1 cellular context compared by ENCODE assay signal in the genomic region with DNA sequence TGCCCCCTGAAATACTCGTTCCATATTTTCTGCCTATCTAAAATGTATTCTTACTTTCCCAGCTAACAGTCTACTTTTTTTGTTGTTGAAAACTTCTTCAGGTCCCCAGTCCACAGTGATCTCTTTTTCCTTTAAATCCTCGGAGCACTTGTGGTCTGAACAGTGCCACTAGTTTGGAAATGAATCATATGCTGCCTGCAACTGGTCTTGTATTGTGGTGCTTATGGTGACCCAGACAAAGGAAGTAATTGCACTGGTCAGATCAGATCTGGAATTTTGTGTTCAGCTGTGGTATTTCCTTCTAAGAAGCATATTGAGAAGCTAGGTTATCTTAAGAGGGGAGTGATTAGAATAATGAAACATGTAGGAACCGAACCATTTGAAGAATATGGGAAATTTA.
TF ChIP-seq lines count a peak whose summit lies in the region.

No MANE protein-coding gene starts in this region.

TF ChIP-seq in WTC11, 78 proteins besides CTCF, POLR2A, EP300 and RAD21 (continued from another document):
- TF ChIP-seq, protein P1, sequence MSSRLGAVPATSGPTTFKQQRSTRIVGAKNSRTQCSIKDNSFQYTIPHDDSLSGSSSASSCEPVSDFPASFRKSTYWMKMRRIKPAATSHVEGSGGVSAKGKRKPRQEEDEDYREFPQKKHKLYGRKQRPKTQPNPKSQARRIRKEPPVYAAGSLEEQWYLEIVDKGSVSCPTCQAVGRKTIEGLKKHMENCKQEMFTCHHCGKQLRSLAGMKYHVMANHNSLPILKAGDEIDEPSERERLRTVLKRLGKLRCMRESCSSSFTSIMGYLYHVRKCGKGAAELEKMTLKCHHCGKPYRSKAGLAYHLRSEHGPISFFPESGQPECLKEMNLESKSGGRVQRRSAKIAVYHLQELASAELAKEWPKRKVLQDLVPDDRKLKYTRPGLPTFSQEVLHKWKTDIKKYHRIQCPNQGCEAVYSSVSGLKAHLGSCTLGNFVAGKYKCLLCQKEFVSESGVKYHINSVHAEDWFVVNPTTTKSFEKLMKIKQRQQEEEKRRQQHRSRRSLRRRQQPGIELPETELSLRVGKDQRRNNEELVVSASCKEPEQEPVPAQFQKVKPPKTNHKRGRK (CRISPR knock-in tag; IDR thresholded peaks at IDR 0.05; ENCODE audit: borderline replicate concordance), result no peak
- no peak for TF ChIP-seq ETV6 (CRISPR knock-in tag; IDR thresholded peaks at IDR 0.05)
